In genomic region chr14:22865424-22866215, GRCh38 we compare ENCODE assay signal across 13 cellular contexts. TPM values are rescaled to one million over a fixed set of nuclear protein-coding genes. Genes with fewer than 3 reads are reported as not detected.
DNase-seq lines count a peak whose midpoint lies in the region; ATAC-seq and TF ChIP-seq lines count a peak whose summit lies in the region.
"Had no signal": no experiment of that assay in that cellular context is flagged by ENCODE, and none has a peak within 500 bp of the region (broad histone marks: within the 10 kb centered on the region; RNA-seq: fewer than 3 reads in every experiment).

No MANE protein-coding gene starts in this region.

- H3K9ac ChIP-seq in DND-41 (ENCODE audit: low read depth, low read length) (no peak overlapping the region), IMR-90 (ENCODE audit: low read depth, low read length) (no peak overlapping the region), mesendoderm (ENCODE audit: low read length) (no peak overlapping the region)

- no peak overlapping the region for H3K14ac ChIP-seq in IMR-90 (replicated peaks; ENCODE audit: low read depth, low read length)

- BruUV-seq in IMR-90 (replicated peaks; lab: Mats Ljungman, UMichigan): no TSS peak

- H2BK20ac ChIP-seq in IMR-90 (ENCODE audit: low read depth, low read length): no peak overlapping the region

- TF ChIP-seq POLR2A in IMR-90 (IDR thresholded peaks at IDR 0.05; ENCODE audit: low read depth, low read length) (no peak), esophagus squamous epithelium (IDR thresholded peaks at IDR 0.05) (no peak)

- H3K4me1 ChIP-seq in DND-41 (ENCODE audit: insufficient read depth, low read length): peaks cover 5% of the 10 kb centered on the region; the same call in 1 of the 2 replicates
- no peaks in the 10 kb centered on the region for H3K4me1 ChIP-seq in IMR-90 (ENCODE audit: control insufficient read depth, insufficient read depth, low read length)
- H3K4me1 ChIP-seq in mesendoderm (ENCODE audit: control insufficient read depth, low read depth, low read length): no peaks in the 10 kb centered on the region
- peaks cover 9 to 28% (median 10%) of the 10 kb centered on the region in 3 donors for H3K4me1 ChIP-seq in esophagus squamous epithelium

- no peaks in the 10 kb centered on the region for H3K79me2 ChIP-seq in DND-41 (ENCODE audit: insufficient read depth, low read length)
- H3K79me2 ChIP-seq in mesendoderm (ENCODE audit: control insufficient read depth, insufficient read depth, low read length): no peaks in the 10 kb centered on the region

- H3K9me3 ChIP-seq in DND-41 (ENCODE audit: insufficient read depth, low read length, severe bottlenecking): no peaks in the 10 kb centered on the region
- no peaks in the 10 kb centered on the region for H3K9me3 ChIP-seq in IMR-90 (ENCODE audit: control insufficient read depth, insufficient read depth, low read length)
- no peaks in the 10 kb centered on the region for H3K9me3 ChIP-seq in esophagus squamous epithelium
- H3K9me3 ChIP-seq: stomach had no signal

- peak; percentile 32 for DNase-seq in DND-41
- DNase-seq in IMR-90: no peak
- DNase-seq in astrocyte of the cerebellum (ENCODE audit: low read depth): no peak
- DNase-seq in mesendoderm: peak; percentile 89
- DNase-seq in esophagus squamous epithelium (lab: John Stamatoyannopoulos, UW): no peak
- DNase-seq: activated T-cell treated with anti-CD3 and anti-CD28 coated beads, Interleukin-2, amount 50 U/mL, for 24 hours; cerebellar nuclear complex; hypothalamus; NCI-H2171; stomach had no signal

- TF ChIP-seq RAD21 in IMR-90 (IDR thresholded peaks at IDR 0.05; ENCODE audit: low read length): no peak

- H3K4ac ChIP-seq in IMR-90 (ENCODE audit: low read depth, low read length) (no peak overlapping the region), mesendoderm (ENCODE audit: low read depth, low read length) (no peak overlapping the region)

- intact Hi-C loops in IMR-90 (cut with micrococcal nuclease): no loop called here
- intact Hi-C loops in esophagus squamous epithelium (cut with DNase I): no loop called here

- H2AFZ ChIP-seq in DND-41 (ENCODE audit: low read depth, low read length) (no peak overlapping the region), IMR-90 (replicated peaks; ENCODE audit: low read length, poor library complexity) (peak overlapping the region; percentile 28)

- peak; percentile 45; the same call in 2 of the 3 replicates for ATAC-seq in DND-41 (ENCODE audit: insufficient read depth, low read depth)
- no peak for ATAC-seq in IMR-90 (ENCODE audit: low read depth)
- ATAC-seq in GM21423 (IDR thresholded peaks at IDR 0.05; ENCODE audit: unreplicated experiment): no peak
- no peak for ATAC-seq in HG02759 (IDR thresholded peaks at IDR 0.05; ENCODE audit: unreplicated experiment)
- no peak for ATAC-seq in GM18870 (IDR thresholded peaks at IDR 0.05; ENCODE audit: unreplicated experiment)

- H2BK15ac ChIP-seq in IMR-90 (ENCODE audit: low read depth, low read length) (no peak overlapping the region), mesendoderm (replicated peaks; ENCODE audit: low read depth) (no peak overlapping the region)

- POLR2A ChIA-PET in IMR-90 (lab: Charles Lee; ENCODE audit: unreplicated experiment): interaction anchor here (0.6 kb wide), 1 partner anchor 47 kb away, joined by 4 read pairs; no protein-coding TSS in a partner anchor

- in situ Hi-C loops in IMR-90 (cut with MboI; ENCODE audit: low sequenced_read_pairs): loop anchor here (25.0 kb wide), 1 partner anchor 478 kb away; no protein-coding TSS in a partner anchor
- in situ Hi-C loops in astrocyte of the cerebellum (cut with HindIII; ENCODE audit: low sequenced_read_pairs): loop anchor here (5.0 kb wide), 1 partner anchor 83 kb away; no protein-coding TSS in a partner anchor

- H4K8ac ChIP-seq in IMR-90 (ENCODE audit: low read depth in 2 of 2, low read length in 2 of 2): no peak overlapping the region
- no peak overlapping the region for H4K8ac ChIP-seq in mesendoderm (ENCODE audit: low read depth, low read length)

- H3K9me1 ChIP-seq in IMR-90 (ENCODE audit: insufficient read depth, low read length): no peaks in the 10 kb centered on the region

- peaks cover 10% of the 10 kb centered on the region for H3K27me3 ChIP-seq in DND-41 (ENCODE audit: insufficient read depth, low read length, poor library complexity)
- no peaks in the 10 kb centered on the region for H3K27me3 ChIP-seq in IMR-90 (ENCODE audit: control insufficient read depth, insufficient read depth, low read length)
- H3K27me3 ChIP-seq in mesendoderm (ENCODE audit: insufficient read depth, low read length, poor library complexity): no peaks in the 10 kb centered on the region
- no peaks in the 10 kb centered on the region for H3K27me3 ChIP-seq in esophagus squamous epithelium
- H3K27me3 ChIP-seq: stomach had no signal

- H3K4me2 ChIP-seq in DND-41 (ENCODE audit: insufficient read depth, low read length) (no peak overlapping the region), IMR-90 (ENCODE audit: low read depth, low read length) (no peak overlapping the region), mesendoderm (ENCODE audit: low read length) (no peak overlapping the region)

- H3K56ac ChIP-seq in IMR-90 (ENCODE audit: extremely low read depth, insufficient read depth, low read length) (no peak overlapping the region), mesendoderm (ENCODE audit: low read length) (no peak overlapping the region)

- H3K36me3 ChIP-seq in DND-41 (ENCODE audit: insufficient read depth, low read length) (no peaks in the 10 kb centered on the region), IMR-90 (ENCODE audit: control insufficient read depth, insufficient read depth, low read length) (no peaks in the 10 kb centered on the region), mesendoderm (ENCODE audit: control insufficient read depth, insufficient read depth, low read length) (no peaks in the 10 kb centered on the region), esophagus squamous epithelium (no peaks in the 10 kb centered on the region)
- H3K36me3 ChIP-seq: stomach had no signal

- no peak overlapping the region for H3K27ac ChIP-seq in DND-41 (ENCODE audit: low read length)
- no peak overlapping the region for H3K27ac ChIP-seq in IMR-90 (ENCODE audit: insufficient read depth, low read length)
- no peak overlapping the region for H3K27ac ChIP-seq in mesendoderm (ENCODE audit: low read depth, low read length)
- no peak overlapping the region for H3K27ac ChIP-seq in esophagus squamous epithelium
- H3K27ac ChIP-seq: stomach had no signal

- no peak overlapping the region for H3K4me3 ChIP-seq in DND-41 (ENCODE audit: low read depth in 1 of 2, low read length in 2 of 2)
- no peak overlapping the region for H3K4me3 ChIP-seq in IMR-90 (ENCODE audit: insufficient read depth, low read depth, low read length)
- no peak overlapping the region for H3K4me3 ChIP-seq in astrocyte of the cerebellum (ENCODE audit: low read depth, low read length)
- no peak overlapping the region for H3K4me3 ChIP-seq in mesendoderm (ENCODE audit: low read length)
- H3K4me3 ChIP-seq in esophagus squamous epithelium: no peak overlapping the region
- H3K4me3 ChIP-seq: stomach had no signal

- H2BK120ac ChIP-seq in IMR-90 (ENCODE audit: low read depth, low read length) (no peak overlapping the region), mesendoderm (ENCODE audit: low read depth, low read length) (no peak overlapping the region)

- no CpG with 5 or more reads among the region's 6 CpGs for WGBS in IMR-90 (ENCODE audit: extremely low coverage in 2 of 2, insufficient read length in 1 of 2), 2 experiments
- WGBS in mesendoderm (ENCODE audit: extremely low coverage, insufficient coverage, low lambda C conversion rate): no CpG with 5 or more reads among the region's 6 CpGs
- WGBS in esophagus squamous epithelium, 2 donors: 58% methylated on average over 6 of the region's 6 CpGs

- H2AK5ac ChIP-seq in IMR-90 (ENCODE audit: low read depth, low read length): no peak overlapping the region
- no peak overlapping the region for H2AK5ac ChIP-seq in mesendoderm (ENCODE audit: low read length)

- H3K79me1 ChIP-seq in IMR-90 (ENCODE audit: low read depth in 1 of 2, low read length in 2 of 2) (no peaks in the 10 kb centered on the region), mesendoderm (ENCODE audit: low read length) (no peaks in the 10 kb centered on the region)

- H4K5ac ChIP-seq in IMR-90 (ENCODE audit: low read depth, low read length) (no peak overlapping the region), mesendoderm (ENCODE audit: low read length) (no peak overlapping the region)

- CTCF ChIA-PET in IMR-90 (lab: Yijun Ruan, JAX): interaction anchor here (0.7 to 1.0 kb wide), 2 partner anchors 12 to 52 kb away, joined by 3 to 4 read pairs; no protein-coding TSS in a partner anchor

- H2BK5ac ChIP-seq in IMR-90 (ENCODE audit: low read depth, low read length, poor library complexity, severe bottlenecking) (no peak overlapping the region), mesendoderm (ENCODE audit: low read length) (no peak overlapping the region)

- no peaks in the 10 kb centered on the region for H4K20me1 ChIP-seq in DND-41 (ENCODE audit: insufficient read depth, low read length)
- H4K20me1 ChIP-seq in IMR-90 (ENCODE audit: insufficient read depth, low read length): no peaks in the 10 kb centered on the region

- no peak overlapping the region for H3K18ac ChIP-seq in IMR-90 (ENCODE audit: low read depth, low read length)
- no peak overlapping the region for H3K18ac ChIP-seq in mesendoderm (ENCODE audit: low read length)

- H2AK9ac ChIP-seq in IMR-90 (replicated peaks; ENCODE audit: low read depth, low read length, poor library complexity): no peak overlapping the region

- H4K91ac ChIP-seq in IMR-90 (ENCODE audit: insufficient read depth, low read depth, low read length): no peak overlapping the region

- dilution Hi-C loops in IMR-90 (cut with HindIII; ENCODE audit: low sequenced_read_pairs, unreplicated experiment): no loop called here

- H3K23ac ChIP-seq in IMR-90 (ENCODE audit: low read depth, low read length): no peak overlapping the region
- H3K23ac ChIP-seq in mesendoderm (ENCODE audit: low read length): no peak overlapping the region

- TF ChIP-seq CTCF in DND-41 (IDR thresholded peaks at IDR 0.05; ENCODE audit: borderline replicate concordance, extremely low read depth, low read length, poor library complexity, severe bottlenecking) (peak; percentile 56), IMR-90 (conservative IDR thresholded peaks at IDR 0.05; ENCODE audit: low read depth, low read length) (no peak), astrocyte of the cerebellum (IDR thresholded peaks at IDR 0.05; ENCODE audit: low read depth, low read length, missing control alignments) (peak; percentile 17), esophagus squamous epithelium (IDR thresholded peaks at IDR 0.05) (peak in 1 of 6 experiments; percentile 14)

RNA-seq across cellular contexts. Expression of gene LRP10, which starts 5.9 kb away (rescaled TPM):
- 19.4 and 25.1 TPM in 2 replicates for total RNA-seq in IMR-90 (2012; rRNA removed)
- 118 and 121 TPM in 2 replicates for polyA plus RNA-seq in IMR-90 (2012; rRNA removed)
- polyA plus RNA-seq in IMR-90 (2012; cell fraction: cytosol; rRNA removed): 86.3 and 158 TPM in 2 replicates
- 38.3 and 104 TPM in 2 replicates for polyA plus RNA-seq in IMR-90 (2012; cell fraction: nucleus; rRNA removed; ENCODE audit: low replicate concordance)
- 11.7 TPM for polyA plus RNA-seq in mesendoderm (2013, experiment 1 of 2)
- polyA plus RNA-seq in mesendoderm (2013, experiment 2 of 2): 11.5 TPM
- total RNA-seq in esophagus squamous epithelium: 100 to 1,000 TPM; 111 to 314 (median 128) TPM

RNA-seq across cellular contexts. Expression of gene REM2, which starts 17.4 kb away (rescaled TPM):
- under 0.01 TPM in 2 replicates for total RNA-seq in IMR-90 (2012; rRNA removed)
- 0.07 TPM in 1 of 2 replicates, not detected in the other for polyA plus RNA-seq in IMR-90 (2012; rRNA removed)
- 0.04 TPM in 1 of 2 replicates, not detected in the other for polyA plus RNA-seq in IMR-90 (2012; cell fraction: cytosol; rRNA removed)
- polyA plus RNA-seq in IMR-90 (2012; cell fraction: nucleus; rRNA removed; ENCODE audit: low replicate concordance): 0.52 and 0.69 TPM in 2 replicates
- 1.1 TPM for polyA plus RNA-seq in mesendoderm (2013, experiment 1 of 2)
- polyA plus RNA-seq in mesendoderm (2013, experiment 2 of 2): 1.2 TPM
- total RNA-seq in esophagus squamous epithelium: under 1 TPM; 0.19 to 0.83 (median 0.32) TPM

RNA-seq across cellular contexts. Expression of gene MMP14, which starts 29.2 kb away (rescaled TPM):
- total RNA-seq in IMR-90 (2012; rRNA removed): 124 and 156 TPM in 2 replicates
- polyA plus RNA-seq in IMR-90 (2012; rRNA removed): 315 and 375 TPM in 2 replicates
- 185 and 358 TPM in 2 replicates for polyA plus RNA-seq in IMR-90 (2012; cell fraction: cytosol; rRNA removed)
- 492 and 622 TPM in 2 replicates for polyA plus RNA-seq in IMR-90 (2012; cell fraction: nucleus; rRNA removed; ENCODE audit: low replicate concordance)
- polyA plus RNA-seq in mesendoderm (2013, experiment 1 of 2): 188 TPM
- 174 TPM for polyA plus RNA-seq in mesendoderm (2013, experiment 2 of 2)
- 100 to 1,000 TPM in 3 of 4 donors, 10 to 100 TPM in 1; 67.9 to 127 (median 102) TPM for total RNA-seq in esophagus squamous epithelium

RNA-seq across cellular contexts. Expression of gene MRPL52, which starts 35.9 kb away (rescaled TPM):
- total RNA-seq in IMR-90 (2012; rRNA removed): 23.9 and 51.4 TPM in 2 replicates
- 33.1 and 45.7 TPM in 2 replicates for polyA plus RNA-seq in IMR-90 (2012; rRNA removed)
- 114 and 912 TPM in 2 replicates for polyA plus RNA-seq in IMR-90 (2012; cell fraction: cytosol; rRNA removed)
- polyA plus RNA-seq in IMR-90 (2012; cell fraction: nucleus; rRNA removed; ENCODE audit: low replicate concordance): 35.8 and 40.4 TPM in 2 replicates
- polyA plus RNA-seq in mesendoderm (2013, experiment 1 of 2): 355 TPM
- polyA plus RNA-seq in mesendoderm (2013, experiment 2 of 2): 362 TPM
- 100 to 1,000 TPM in 1 of 4 donors, 10 to 100 TPM in 3; 32.8 to 142 (median 82.1) TPM for total RNA-seq in esophagus squamous epithelium

RNA-seq across cellular contexts. Expression of gene SLC7A7, which starts 50.4 kb away (rescaled TPM):
- total RNA-seq in IMR-90 (2012; rRNA removed): 1.4 and 2.0 TPM in 2 replicates
- 1.4 and 1.8 TPM in 2 replicates for polyA plus RNA-seq in IMR-90 (2012; rRNA removed)
- polyA plus RNA-seq in IMR-90 (2012; cell fraction: cytosol; rRNA removed): 1.5 and 2.2 TPM in 2 replicates
- 3.9 and 11.9 TPM in 2 replicates for polyA plus RNA-seq in IMR-90 (2012; cell fraction: nucleus; rRNA removed; ENCODE audit: low replicate concordance)
- polyA plus RNA-seq in mesendoderm (2013, experiment 1 of 2): 8.9 TPM
- 8.0 TPM for polyA plus RNA-seq in mesendoderm (2013, experiment 2 of 2)
- 10 to 100 TPM in 1 of 4 donors, 1 to 10 TPM in 2, not detected in 1; 2.5 to 12.6 (median 7.8) TPM for total RNA-seq in esophagus squamous epithelium

Comparison
In these comparisons a context has a peak if more than half of its experiments do, and no peak if none do; other contexts are left out.
1. DNase-seq: peak in DND-41 (single experiment) and mesendoderm (single experiment); none in IMR-90 (single experiment), astrocyte of the cerebellum (single experiment) and esophagus squamous epithelium (single experiment).